In genomic region chr11:27916541-27917100, GRCh38 we compare ENCODE assay signal across 1 cellular context.
TF ChIP-seq lines count a peak whose summit lies in the region.

No MANE protein-coding gene starts in this region.

TF ChIP-seq in GM12878, 131 proteins besides CTCF, POLR2A, EP300 and RAD21 (continued from another document and continues in another):
- TF ChIP-seq CUX1 (IDR thresholded peaks at IDR 0.05; ENCODE audit: insufficient replicate concordance, low read depth, low read length) (peak; percentile 49), FOXM1 (IDR thresholded peaks at IDR 0.05; ENCODE audit: low read depth, low read length) (peak; percentile 52; the same call in 1 of the 2 replicates), RUNX3 (IDR thresholded peaks at IDR 0.05; ENCODE audit: low read length) (peak; percentile 96), USF2 (IDR thresholded peaks at IDR 0.05; ENCODE audit: borderline replicate concordance, low read depth, low read length) (no peak), ZNF384 (IDR thresholded peaks at IDR 0.05; ENCODE audit: borderline replicate concordance, low read depth, low read length) (no peak), E2F8 (IDR thresholded peaks at IDR 0.05; ENCODE audit: low read depth, partially characterized antibody) (no peak), RBBP5 (conservative IDR thresholded peaks at IDR 0.05) (no peak), ESRRA (IDR thresholded peaks at IDR 0.05; ENCODE audit: low read length) (no peak), POLR2AphosphoS2 (IDR thresholded peaks at IDR 0.05; ENCODE audit: low read depth, low read length) (no peak), GATAD2B (conservative IDR thresholded peaks at IDR 0.05; ENCODE audit: low read depth) (no peak; the same call in 1 of the 2 replicates), YY1 (IDR thresholded peaks at IDR 0.05; ENCODE audit: low read depth, low read length) (0 out of 2 replicates have a peak, but pooled peaks have one; percentile 8), EGR1 (IDR thresholded peaks at IDR 0.05; ENCODE audit: borderline replicate concordance in 1 of 2, low read depth in 2 of 2, low read length in 2 of 2) (no peak), E2F4 (IDR thresholded peaks at IDR 0.05; ENCODE audit: low read depth, low read length) (no peak), ATF7 (IDR thresholded peaks at IDR 0.05; ENCODE audit: low read depth) (peak; percentile 77), NBN (IDR thresholded peaks at IDR 0.05) (no peak), CHD1 (IDR thresholded peaks at IDR 0.05; ENCODE audit: low read depth, low read length) (no peak), PAX5 (IDR thresholded peaks at IDR 0.05; ENCODE audit: borderline replicate concordance, low read depth, low read length) (peak; percentile 65), STAT3 (IDR thresholded peaks at IDR 0.05; ENCODE audit: low read depth, low read length) (0 out of 2 replicates have a peak, but pooled peaks have one; percentile 69), SRF (IDR thresholded peaks at IDR 0.05; ENCODE audit: low read depth in 2 of 2, low read length in 2 of 2) (no peak), STAT1 (conservative IDR thresholded peaks at IDR 0.05) (no peak), MTA2 (IDR thresholded peaks at IDR 0.05; ENCODE audit: low read depth) (peak; percentile 92), KLF5 (IDR thresholded peaks at IDR 0.05; ENCODE audit: partially characterized antibody) (peak; percentile 63), CBFB (IDR thresholded peaks at IDR 0.05; ENCODE audit: low read depth) (peak; percentile 77; the same call in 1 of the 2 replicates), USF1 (IDR thresholded peaks at IDR 0.05; ENCODE audit: borderline replicate concordance, extremely low read length, insufficient read depth, low read depth, low read length) (no peak), NFYA (IDR thresholded peaks at IDR 0.05; ENCODE audit: borderline replicate concordance, low read depth, low read length) (no peak), E4F1 (IDR thresholded peaks at IDR 0.05; ENCODE audit: borderline replicate concordance, partially characterized antibody) (no peak), HDGF (IDR thresholded peaks at IDR 0.05) (no peak), TAF1 (IDR thresholded peaks at IDR 0.05; ENCODE audit: borderline replicate concordance, low read depth, low read length) (no peak), KDM1A (IDR thresholded peaks at IDR 0.05; ENCODE audit: borderline replicate concordance) (no peak), NR2C1 (IDR thresholded peaks at IDR 0.05) (no peak), SMAD5 (IDR thresholded peaks at IDR 0.05; ENCODE audit: low read depth) (no peak), ZBTB11 (CRISPR knock-in tag; IDR thresholded peaks at IDR 0.05) (no peak), SIN3A (IDR thresholded peaks at IDR 0.05; ENCODE audit: low read depth, low read length) (no peak), SKIL (IDR thresholded peaks at IDR 0.05; ENCODE audit: low read depth, poor library complexity, severe bottlenecking) (peak; percentile 65), HSF1 (IDR thresholded peaks at IDR 0.05; ENCODE audit: low read depth, low read length) (no peak), ELK1 (IDR thresholded peaks at IDR 0.05; ENCODE audit: low read depth, low read length) (no peak), NRF1 (conservative IDR thresholded peaks at IDR 0.05; ENCODE audit: low read depth, low read length) (no peak), NFXL1 (IDR thresholded peaks at IDR 0.05; ENCODE audit: borderline replicate concordance) (no peak)
